Comparison of ENCODE assay signal across 10 cellular contexts in genomic region chr2:2647156-2647555, GRCh38.
DNase-seq lines count a peak whose midpoint lies in the region; FAIRE-seq and TF ChIP-seq lines count a peak whose summit lies in the region.
"Had no signal": no experiment of that assay in that cellular context is flagged by ENCODE, and none has a peak within 500 bp of the region (broad histone marks: within the 10 kb centered on the region; RNA-seq: fewer than 3 reads in every experiment).

No MANE protein-coding gene starts in this region.

- H3K4me3 ChIP-seq in breast epithelium (no peak overlapping the region), astrocyte of the spinal cord (ENCODE audit: low read depth, low read length) (no peak overlapping the region), sigmoid colon (no peak overlapping the region), kidney (ENCODE audit: low read length in 2 of 2) (no peak overlapping the region)
- H3K4me3 ChIP-seq in CD8-positive, alpha-beta memory T cell (ENCODE audit: low read length), result no peak overlapping the region
- H3K4me3 ChIP-seq: GM23248 had no signal

- H3K36me3 Mint-ChIP-seq in MCF 10A (ENCODE audit: insufficient read depth, unreplicated experiment), result no peaks in the 10 kb centered on the region
- H3K36me3 Mint-ChIP-seq in CD8-positive, alpha-beta memory T cell, result no peaks in the 10 kb centered on the region

- peaks cover 31% of the 10 kb centered on the region for H3K9me3 Mint-ChIP-seq in MCF 10A (ENCODE audit: unreplicated experiment)
- peaks cover 0 to 7% (median 0%) of the 10 kb centered on the region in 5 donors for H3K9me3 Mint-ChIP-seq in CD8-positive, alpha-beta memory T cell

- BruUV-seq in MCF 10A (replicated peaks; lab: Mats Ljungman, UMichigan), result no TSS peak

- TF ChIP-seq POLR2A in breast epithelium (IDR thresholded peaks at IDR 0.05), result no peak
- no peak for TF ChIP-seq POLR2A in sigmoid colon (IDR thresholded peaks at IDR 0.05)

- H3K4me3 Mint-ChIP-seq in MCF 10A (ENCODE audit: unreplicated experiment), result peak overlapping the region; percentile 15
- H3K4me3 Mint-ChIP-seq in CD8-positive, alpha-beta memory T cell, result no peak overlapping the region

- FAIRE-seq in kidney (lab: Jason Lieb, UNC), result no peak

- POLR2A ChIA-PET in MCF 10A (lab: Yijun Ruan, JAX), result no interaction called here
- POLR2A ChIA-PET in CD8-positive, alpha-beta memory T cell (lab: Charles Lee), result no interaction called here

- H3K9ac ChIP-seq in kidney (ENCODE audit: low read length in 2 of 2), result no peak overlapping the region
- H3K9ac ChIP-seq: GM23248 had no signal

- H3K9me3 ChIP-seq in breast epithelium, result no peaks in the 10 kb centered on the region
- no peaks in the 10 kb centered on the region for H3K9me3 ChIP-seq in sigmoid colon
- no peaks in the 10 kb centered on the region for H3K9me3 ChIP-seq in kidney (ENCODE audit: control insufficient read depth in 1 of 2, low read length in 2 of 2)
- H3K9me3 ChIP-seq in CD8-positive, alpha-beta memory T cell (ENCODE audit: low read length), result no peaks in the 10 kb centered on the region

- TF ChIP-seq CTCF in MCF 10A (IDR thresholded peaks at IDR 0.05; ENCODE audit: unreplicated experiment), result no peak
- no peak for TF ChIP-seq CTCF in breast epithelium (IDR thresholded peaks at IDR 0.05)
- TF ChIP-seq CTCF in astrocyte of the spinal cord (IDR thresholded peaks at IDR 0.05; ENCODE audit: low read depth, low read length), result no peak
- no peak for TF ChIP-seq CTCF in sigmoid colon (IDR thresholded peaks at IDR 0.05)
- TF ChIP-seq CTCF in kidney (IDR thresholded peaks at IDR 0.05; ENCODE audit: borderline replicate concordance, extremely low read depth, insufficient read depth), result no peak

- H3K27me3 Mint-ChIP-seq in MCF 10A (ENCODE audit: insufficient read depth, unreplicated experiment), result no peaks in the 10 kb centered on the region
- no peaks in the 10 kb centered on the region for H3K27me3 Mint-ChIP-seq in CD8-positive, alpha-beta memory T cell

- no peak for DNase-seq in MCF 10A (ENCODE audit: unreplicated experiment)
- no peak for DNase-seq in breast epithelium (ENCODE audit: low spot score in 2 of 2)
- peak; percentile 90 for DNase-seq in NCI-H2196 (lab: John Stamatoyannopoulos, UW; ENCODE audit: unreplicated experiment)
- DNase-seq in astrocyte of the spinal cord (ENCODE audit: low read depth, low spot score), result peak; percentile 14
- peak; percentile 47 for DNase-seq in sigmoid colon
- no peak for DNase-seq in HK-2 (ENCODE audit: unreplicated experiment)
- no peak for DNase-seq in kidney
- no peak for DNase-seq in CD8-positive, alpha-beta memory T cell
- DNase-seq: GM23248, NCI-H1436 treated with DMSO at 0.1 percent for 48 hours had no signal

- no peak overlapping the region for H3K27ac Mint-ChIP-seq in MCF 10A (ENCODE audit: low read depth, unreplicated experiment)
- H3K27ac Mint-ChIP-seq in CD8-positive, alpha-beta memory T cell, result peak overlapping the region in 1 of 8 donors; percentile 8

- intact Hi-C loops in MCF 10A (cut with micrococcal nuclease) (no loop called here), breast epithelium (cut with DNase I; ENCODE audit: low total_unique reads) (no loop called here), sigmoid colon (cut with DNase I) (no loop called here), kidney (cut with DNase I) (no loop called here)

- H3K36me3 ChIP-seq in breast epithelium (no peaks in the 10 kb centered on the region), sigmoid colon (no peaks in the 10 kb centered on the region), kidney (ENCODE audit: control insufficient read depth in 1 of 2, insufficient read depth in 2 of 2, low read length in 2 of 2) (no peaks in the 10 kb centered on the region)
- no peaks in the 10 kb centered on the region for H3K36me3 ChIP-seq in CD8-positive, alpha-beta memory T cell (ENCODE audit: insufficient read depth, low read length)

- 75 to 78% methylated on average over 9 of the region's 9 CpGs for WGBS in sigmoid colon, 2 donors

- CTCF ChIA-PET in MCF 10A (lab: Yijun Ruan, JAX), result interaction anchor here (1.9 kb wide), 1 partner anchor 760 kb away, joined by 4 read pairs; no protein-coding TSS in a partner anchor
- CTCF ChIA-PET in CD8-positive, alpha-beta memory T cell (lab: Charles Lee), result no interaction called here

- H3K4me1 ChIP-seq in breast epithelium (no peaks in the 10 kb centered on the region), sigmoid colon (no peaks in the 10 kb centered on the region), kidney (ENCODE audit: control insufficient read depth in 1 of 2, insufficient read depth in 1 of 2, low read depth in 1 of 2, low read length in 2 of 2) (no peaks in the 10 kb centered on the region)
- peaks cover 27% of the 10 kb centered on the region for H3K4me1 ChIP-seq in CD8-positive, alpha-beta memory T cell (ENCODE audit: insufficient read depth, low read length)

- in situ Hi-C loops in astrocyte of the spinal cord (cut with HindIII; ENCODE audit: low sequenced_read_pairs), result no loop called here

- H3K27ac ChIP-seq in breast epithelium (no peak overlapping the region), sigmoid colon (no peak overlapping the region), kidney (ENCODE audit: low read depth in 2 of 2, low read length in 2 of 2) (no peak overlapping the region)
- no peak overlapping the region for H3K27ac ChIP-seq in CD8-positive, alpha-beta memory T cell (ENCODE audit: low read depth, low read length)
- H3K27ac ChIP-seq: GM23248 had no signal

- peaks cover 10% of the 10 kb centered on the region for H3K4me1 Mint-ChIP-seq in MCF 10A (ENCODE audit: insufficient read depth, unreplicated experiment)
- peaks cover 0 to 9% (median 9%) of the 10 kb centered on the region in 3 donors for H3K4me1 Mint-ChIP-seq in CD8-positive, alpha-beta memory T cell

- H3K27me3 ChIP-seq in breast epithelium, result peaks cover 0 to 19% of the 10 kb centered on the region in 2 donors
- peaks cover 0 to 3% (median 0%) of the 10 kb centered on the region in 3 donors for H3K27me3 ChIP-seq in sigmoid colon
- H3K27me3 ChIP-seq in CD8-positive, alpha-beta memory T cell (ENCODE audit: insufficient read depth, low read length, poor library complexity, severe bottlenecking), result no peaks in the 10 kb centered on the region

- TF ChIP-seq EP300 in sigmoid colon (IDR thresholded peaks at IDR 0.05), result no peak

Comparison
In these comparisons a context has a peak if more than half of its experiments do, and no peak if none do; other contexts are left out.
1. DNase-seq: peak in NCI-H2196 (single experiment), astrocyte of the spinal cord (single experiment) and sigmoid colon (single experiment); none in MCF 10A (single experiment), breast epithelium (0 of 2), HK-2 (single experiment), kidney (single experiment) and CD8-positive, alpha-beta memory T cell (0 of 5).